25 cellular contexts compared by ENCODE assay signal in the genomic region with DNA sequence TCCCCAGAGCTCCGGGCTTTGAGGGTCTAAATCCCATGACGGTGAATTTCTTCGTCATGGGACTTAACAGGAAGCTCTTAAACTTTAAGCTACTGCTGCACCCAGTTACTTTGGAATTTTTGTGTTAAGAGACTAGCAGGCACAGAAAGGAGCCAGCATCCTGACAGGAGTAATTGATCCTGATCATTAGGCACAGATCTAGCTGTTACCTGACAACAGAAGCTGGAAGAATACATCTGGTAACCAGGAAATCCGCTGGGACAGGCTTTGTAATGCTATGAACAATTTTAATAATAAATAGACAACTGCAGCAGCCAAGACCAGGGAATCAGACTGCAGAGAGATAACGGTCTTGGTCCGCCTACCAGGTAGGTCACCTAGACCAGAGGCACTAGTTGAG.
"Had no signal": no experiment of that assay in that cellular context is flagged by ENCODE, and none has a peak within 500 bp of the region (broad histone marks: within the 10 kb centered on the region; RNA-seq: fewer than 3 reads in every experiment).

No MANE protein-coding gene starts in this region.

- H3K4me3 ChIP-seq: stomach, suprapubic skin, testis, thoracic aorta, thyroid gland, tibial artery, tibial nerve, transverse colon, upper lobe of left lung, upper lobe of right lung, uterus, vagina had no signal

- H3K27ac ChIP-seq: stomach, suprapubic skin, testis, thoracic aorta, thyroid gland, tibial artery, tibial nerve, transverse colon, upper lobe of left lung, upper lobe of right lung, uterus, vagina had no signal

- H3K36me3 ChIP-seq: stomach, suprapubic skin, thoracic aorta, thyroid gland, tibial artery, tibial nerve, transverse colon, upper lobe of left lung, upper lobe of right lung, uterus, vagina had no signal

- H3K27me3 ChIP-seq: stomach, testis, thyroid gland, tibial artery, tibial nerve, transverse colon, upper lobe of left lung, upper lobe of right lung, uterus, vagina had no signal

- DNase-seq: stimulated activated CD4-positive, alpha-beta T cell treated with anti-CD3 and anti-CD28 coated beads, Interleukin-2, amount 100 ng/mL, for 48 hours; stimulated activated CD4-positive, alpha-beta T cell treated with anti-CD3 and anti-CD28 coated beads, Interleukin-4, amount 100 ng/mL, for 1 hour; stimulated activated CD4-positive, alpha-beta T cell treated with anti-CD3 and anti-CD28 coated beads, Interleukin-4, amount 100 ng/mL, for 24 hours; stimulated activated CD4-positive, alpha-beta T cell treated with anti-CD3 and anti-CD28 coated beads, Interleukin-4, amount 100 ng/mL, for 4 hours; stimulated activated CD8-positive, alpha-beta memory T cell treated with anti-CD3 and anti-CD28 coated beads, Interleukin-4, amount 100 ng/mL, for 48 hours; stimulated activated naive B cell treated with anti-CD40 and anti-IgM and Interleukin-4, amounts not matched to agents 10 μg/mL and 1 μg/mL and 100 μg/mL, for 72 hours; stimulated activated naive CD4-positive, alpha-beta T cell; stimulated activated naive CD4-positive, alpha-beta T cell treated with Interleukin-2 at 50 U/mL for 16 hours; stimulated activated naive CD8-positive, alpha-beta T cell treated with anti-CD3 and anti-CD28 coated beads, Interleukin-15, amount 100 ng/mL, for 72 hours; stimulated activated naive CD8-positive, alpha-beta T cell treated with anti-CD3 and anti-CD28 coated beads, Interleukin-15, Interleukin-2, amounts not matched to agents 100 U/mL and 50 U/mL, for 24 hours; stomach; substantia nigra; testis; thyroid gland; tibial artery; transverse colon; trophoblast cell; upper lobe of left lung; upper lobe of right lung; uterus had no signal

- ATAC-seq: stimulated activated memory B cell treated with anti-CD40 and anti-IgM and Interleukin-4, amounts not matched to agents 10 μg/mL and 1 μg/mL and 100 μg/mL, for 72 hours; stimulated activated naive B cell treated with anti-CD40 and anti-IgM and Interleukin-4, amounts not matched to agents 10 μg/mL and 1 μg/mL and 100 μg/mL, for 72 hours; stimulated activated naive CD8-positive, alpha-beta T cell treated with anti-CD3 and anti-CD28 coated beads, Interleukin-15, amount 100 ng/mL, for 72 hours; stimulated activated naive CD8-positive, alpha-beta T cell treated with anti-CD3 and anti-CD28 coated beads, Interleukin-15, Interleukin-2, amounts not matched to agents 100 U/mL and 50 U/mL, for 24 hours; upper lobe of right lung had no signal

- H3K9me3 ChIP-seq: stomach, suprapubic skin, testis, thoracic aorta, thyroid gland, tibial artery, tibial nerve, transverse colon, upper lobe of left lung, upper lobe of right lung, uterus, vagina had no signal
